In genomic region chrX:124388562-124388961, GRCh38 we compare ENCODE assay signal across 8 cellular contexts. TPM values are rescaled to one million over a fixed set of nuclear protein-coding genes. Genes with fewer than 3 reads are reported as not detected.
DNase-seq lines count a peak whose midpoint lies in the region; ATAC-seq lines count a peak whose summit lies in the region.

No MANE protein-coding gene starts in this region.

- DNase-seq in AG08396 (ENCODE audit: low spot score) (peak; percentile 41), NCI-H748 (lab: John Stamatoyannopoulos, UW; ENCODE audit: unreplicated experiment) (peak; percentile 59), mucosa of gallbladder (ENCODE audit: low spot score) (peak; percentile 56)
- DNase-seq in activated CD4-positive, alpha-beta memory T cell treated with anti-CD3 and anti-CD28 coated beads, Interleukin-2, amount 10 ng/mL, durations not matched to agents 7 days and 5 days, result peak; percentile 55
- DNase-seq in effector memory CD4-positive, alpha-beta T cell, result peak in 2 of 3 donors; percentile 4 to 17
- DNase-seq in stimulated activated naive CD8-positive, alpha-beta T cell treated with anti-CD3 and anti-CD28 coated beads, Interleukin-15, amount 100 ng/mL, for 72 hours, result peak; percentile 39 to 44

- no peaks in the 10 kb centered on the region for H3K9me3 ChIP-seq in effector memory CD4-positive, alpha-beta T cell (ENCODE audit: control insufficient read depth, low read length)

- POLR2A ChIA-PET in activated CD4-positive, alpha-beta memory T cell treated with anti-CD3 and anti-CD28 coated beads, Interleukin-2, amount 10 ng/mL, durations not matched to agents 7 days and 5 days (lab: Charles Lee), result interaction anchor here (1.3 kb wide), 1 partner anchor 15 kb away, joined by 3 read pairs; no protein-coding TSS in a partner anchor

- no peaks in the 10 kb centered on the region for H3K4me1 ChIP-seq in effector memory CD4-positive, alpha-beta T cell (ENCODE audit: control insufficient read depth, insufficient read depth, low read length, poor library complexity, severe bottlenecking)

- CTCF ChIA-PET in activated CD4-positive, alpha-beta memory T cell treated with anti-CD3 and anti-CD28 coated beads, Interleukin-2, amount 10 ng/mL, durations not matched to agents 7 days and 5 days (lab: Charles Lee), result interaction anchor here (1.0 to 1.3 kb wide), 2 partner anchors 10 to 18 kb away, joined by 4 to 5 read pairs; no protein-coding TSS in a partner anchor

- peaks cover 22% of the 10 kb centered on the region for H3K4me1 Mint-ChIP-seq in activated CD4-positive, alpha-beta memory T cell treated with anti-CD3 and anti-CD28 coated beads, Interleukin-2, amount 10 ng/mL, durations not matched to agents 7 days and 5 days
- peaks cover 11% of the 10 kb centered on the region for H3K4me1 Mint-ChIP-seq in stimulated activated naive CD8-positive, alpha-beta T cell treated with anti-CD3 and anti-CD28 coated beads, Interleukin-15, amount 100 ng/mL, for 72 hours

- ATAC-seq in GM18867 (IDR thresholded peaks at IDR 0.05; ENCODE audit: unreplicated experiment) (peak; percentile 69), HG03432 (IDR thresholded peaks at IDR 0.05; ENCODE audit: unreplicated experiment) (peak; percentile 70)
- ATAC-seq in stimulated activated naive CD8-positive, alpha-beta T cell treated with anti-CD3 and anti-CD28 coated beads, Interleukin-15, amount 100 ng/mL, for 72 hours, result peak; percentile 63

- no peaks in the 10 kb centered on the region for H3K36me3 ChIP-seq in effector memory CD4-positive, alpha-beta T cell (ENCODE audit: control insufficient read depth, insufficient read depth, low read length)

- H3K4me3 ChIP-seq in effector memory CD4-positive, alpha-beta T cell (ENCODE audit: insufficient read depth, low read depth, low read length, poor library complexity, severe bottlenecking), result no peak overlapping the region

- H3K36me3 Mint-ChIP-seq in activated CD4-positive, alpha-beta memory T cell treated with anti-CD3 and anti-CD28 coated beads, Interleukin-2, amount 10 ng/mL, durations not matched to agents 7 days and 5 days (ENCODE audit: low read depth), result peaks cover 27% of the 10 kb centered on the region

- H3K27ac ChIP-seq in effector memory CD4-positive, alpha-beta T cell (ENCODE audit: insufficient read depth, low read length, poor library complexity, severe bottlenecking), result no peak overlapping the region

- H3K9me3 Mint-ChIP-seq in activated CD4-positive, alpha-beta memory T cell treated with anti-CD3 and anti-CD28 coated beads, Interleukin-2, amount 10 ng/mL, durations not matched to agents 7 days and 5 days, result no peaks in the 10 kb centered on the region
- H3K9me3 Mint-ChIP-seq in stimulated activated naive CD8-positive, alpha-beta T cell treated with anti-CD3 and anti-CD28 coated beads, Interleukin-15, amount 100 ng/mL, for 72 hours, result no peaks in the 10 kb centered on the region

- peak overlapping the region; percentile 21 for H3K27ac Mint-ChIP-seq in activated CD4-positive, alpha-beta memory T cell treated with anti-CD3 and anti-CD28 coated beads, Interleukin-2, amount 10 ng/mL, durations not matched to agents 7 days and 5 days
- H3K27ac Mint-ChIP-seq in stimulated activated naive CD8-positive, alpha-beta T cell treated with anti-CD3 and anti-CD28 coated beads, Interleukin-15, amount 100 ng/mL, for 72 hours, result no peak overlapping the region

- H3K27me3 ChIP-seq in effector memory CD4-positive, alpha-beta T cell (replicated peaks; ENCODE audit: control insufficient read depth, insufficient read depth, low read length, poor library complexity, severe bottlenecking), result no peaks in the 10 kb centered on the region

- H3K4me3 Mint-ChIP-seq in activated CD4-positive, alpha-beta memory T cell treated with anti-CD3 and anti-CD28 coated beads, Interleukin-2, amount 10 ng/mL, durations not matched to agents 7 days and 5 days, result no peak overlapping the region
- no peak overlapping the region for H3K4me3 Mint-ChIP-seq in stimulated activated naive CD8-positive, alpha-beta T cell treated with anti-CD3 and anti-CD28 coated beads, Interleukin-15, amount 100 ng/mL, for 72 hours

- H3K27me3 Mint-ChIP-seq in activated CD4-positive, alpha-beta memory T cell treated with anti-CD3 and anti-CD28 coated beads, Interleukin-2, amount 10 ng/mL, durations not matched to agents 7 days and 5 days, result no peaks in the 10 kb centered on the region
- no peaks in the 10 kb centered on the region for H3K27me3 Mint-ChIP-seq in stimulated activated naive CD8-positive, alpha-beta T cell treated with anti-CD3 and anti-CD28 coated beads, Interleukin-15, amount 100 ng/mL, for 72 hours

RNA-seq across cellular contexts. Expression of gene SH2D1A, which starts 42.2 kb away (rescaled TPM):
- 10 to 100 TPM; 58.3 to 61.2 TPM for total RNA-seq in activated CD4-positive, alpha-beta memory T cell treated with anti-CD3 and anti-CD28 coated beads, Interleukin-2, amount 10 ng/mL, durations not matched to agents 7 days and 5 days
- 1.0 TPM for total RNA-seq in mucosa of gallbladder

RNA-seq across cellular contexts. Expression of gene TEX13D, which starts 56.1 kb away (rescaled TPM):
- total RNA-seq in activated CD4-positive, alpha-beta memory T cell treated with anti-CD3 and anti-CD28 coated beads, Interleukin-2, amount 10 ng/mL, durations not matched to agents 7 days and 5 days, result not detected
- not detected for total RNA-seq in mucosa of gallbladder

Comparison
In these comparisons a context has a peak if more than half of its experiments do, and no peak if none do; other contexts are left out.
1. RNA of gene SH2D1A, which starts 42.2 kb away (total RNA-seq): 58.3 to 61.2 TPM in activated CD4-positive, alpha-beta memory T cell treated with anti-CD3 and anti-CD28 coated beads, Interleukin-2, amount 10 ng/mL, durations not matched to agents 7 days and 5 days; 1.0 TPM in mucosa of gallbladder (single experiment); every median in the first group is over 10 times any median in the second.
2. Peak in every context shown above with its lines, with median percentiles within 50 percentile points of each other: DNase-seq and ATAC-seq.